ENCODE assay signal across 1 cellular context in the genomic region with DNA sequence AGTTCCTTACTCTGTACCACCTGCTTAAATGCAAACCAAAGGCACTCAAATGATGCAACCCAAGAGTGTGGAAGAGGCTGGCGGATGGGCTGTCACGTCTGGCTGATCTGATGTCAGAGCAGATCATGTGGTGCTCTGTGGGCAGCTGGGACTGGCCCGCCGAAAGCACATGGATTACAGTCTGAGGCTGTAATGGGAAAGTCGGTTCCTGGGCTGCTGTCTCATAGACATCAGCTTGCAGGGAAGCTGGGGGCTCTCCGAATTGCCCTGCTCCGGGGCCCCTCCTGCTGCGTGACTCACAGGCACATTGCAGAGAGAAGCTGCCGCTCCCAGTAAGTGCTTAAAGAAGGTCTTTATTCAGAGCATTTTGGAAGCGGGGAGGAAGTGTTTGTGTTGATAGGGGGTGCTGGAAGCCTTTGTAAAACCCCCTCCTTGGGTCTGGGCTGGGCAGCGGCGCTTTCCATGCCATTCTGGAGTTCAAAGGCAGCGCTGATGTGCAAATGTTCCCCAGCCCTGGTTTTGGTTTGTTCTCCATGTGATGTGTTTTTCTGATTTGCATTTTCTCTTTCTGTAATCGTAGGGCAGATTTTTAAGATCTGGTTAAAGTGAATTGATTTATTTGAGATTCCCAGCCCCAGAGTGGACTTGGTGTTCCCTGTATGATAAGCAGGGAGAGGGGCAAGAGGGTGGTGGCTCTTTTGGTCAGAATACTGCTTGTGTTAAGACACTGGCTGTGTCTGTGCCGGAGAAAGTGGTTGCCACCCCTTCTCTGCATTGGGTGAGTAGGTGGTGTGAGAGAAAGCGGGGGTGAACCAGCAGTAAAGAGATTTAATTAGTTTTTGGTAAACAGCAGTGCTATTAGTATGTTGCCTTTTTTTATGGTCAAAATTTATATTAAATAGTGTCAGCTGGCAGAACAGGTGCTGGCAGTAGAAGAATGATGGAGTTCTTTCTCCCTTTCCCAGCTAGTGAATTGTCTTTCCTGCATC.
TF ChIP-seq lines count a peak whose summit lies in the region.

No MANE protein-coding gene starts in this region.

TF ChIP-seq in HEK293, 187 proteins besides CTCF, POLR2A, EP300 and RAD21 (continued from another document and continues in another):
- TF ChIP-seq PRDM4 (tag by site-specific recombination; IDR thresholded peaks at IDR 0.05) (no peak), ZNF394 (tag by site-specific recombination; IDR thresholded peaks at IDR 0.05; ENCODE audit: borderline replicate concordance) (0 out of 2 replicates have a peak, but pooled peaks have one; percentile 71), ZNF2 (tag by site-specific recombination; IDR thresholded peaks at IDR 0.05) (0 out of 2 replicates have a peak, but pooled peaks have one; percentile 20), ZNF140 (tag by site-specific recombination; IDR thresholded peaks at IDR 0.05) (no peak), REST (tag by site-specific recombination; IDR thresholded peaks at IDR 0.05) (0 out of 2 replicates have a peak, but pooled peaks have one; percentile 11), SCRT2 (tag by site-specific recombination; IDR thresholded peaks at IDR 0.05) (no peak), ZNF423 (tag by site-specific recombination; IDR thresholded peaks at IDR 0.05) (no peak), ZNF248 (tag by site-specific recombination; IDR thresholded peaks at IDR 0.05) (no peak), ZNF223 (tag by site-specific recombination; IDR thresholded peaks at IDR 0.05) (no peak), HOXD13 (CRISPR knock-in tag; IDR thresholded peaks at IDR 0.05; ENCODE audit: borderline replicate concordance) (no peak), PRDM1 (tag by site-specific recombination; IDR thresholded peaks at IDR 0.05) (peak; percentile 85), ZSCAN23 (tag by site-specific recombination; IDR thresholded peaks at IDR 0.05) (no peak), ZNF560 (tag by site-specific recombination; IDR thresholded peaks at IDR 0.05; ENCODE audit: borderline replicate concordance) (no peak), ZNF157 (tag by site-specific recombination; IDR thresholded peaks at IDR 0.05) (no peak), ZBTB48 (tag by site-specific recombination; IDR thresholded peaks at IDR 0.05) (no peak), ZNF133 (tag by site-specific recombination; IDR thresholded peaks at IDR 0.05) (no peak), ZBTB1 (tag by site-specific recombination; IDR thresholded peaks at IDR 0.05) (no peak), ZNF391 (tag by site-specific recombination; IDR thresholded peaks at IDR 0.05; ENCODE audit: borderline replicate concordance, low read depth) (no peak), ZNF221 (tag by site-specific recombination; IDR thresholded peaks at IDR 0.05; ENCODE audit: borderline replicate concordance) (no peak), ZBTB7A (tag by site-specific recombination; IDR thresholded peaks at IDR 0.05; ENCODE audit: low read depth) (no peak), PRDM10 (tag by site-specific recombination; IDR thresholded peaks at IDR 0.05) (peak; percentile 91), ZNF600 (tag by site-specific recombination; IDR thresholded peaks at IDR 0.05) (peak; percentile 54; the same call in 1 of the 2 replicates), ZNF76 (tag by site-specific recombination; IDR thresholded peaks at IDR 0.05; ENCODE audit: borderline replicate concordance, low read depth) (0 out of 2 replicates have a peak, but pooled peaks have one; percentile 38), ZNF660 (tag by site-specific recombination; IDR thresholded peaks at IDR 0.05) (0 out of 2 replicates have a peak, but pooled peaks have one; percentile 45), ZBTB17 (tag by site-specific recombination; IDR thresholded peaks at IDR 0.05) (peak; percentile 97), SALL2 (tag by site-specific recombination; IDR thresholded peaks at IDR 0.05; ENCODE audit: borderline replicate concordance) (no peak), YY2 (tag by site-specific recombination; IDR thresholded peaks at IDR 0.05) (no peak), ZSCAN16 (tag by site-specific recombination; IDR thresholded peaks at IDR 0.05) (no peak), KLF1 (tag by site-specific recombination; IDR thresholded peaks at IDR 0.05) (no peak), ZNF549 (tag by site-specific recombination; IDR thresholded peaks at IDR 0.05) (no peak), IKZF3 (tag by site-specific recombination; IDR thresholded peaks at IDR 0.05) (0 out of 2 replicates have a peak, but pooled peaks have one; percentile 52)
- TF ChIP-seq, protein P1, sequence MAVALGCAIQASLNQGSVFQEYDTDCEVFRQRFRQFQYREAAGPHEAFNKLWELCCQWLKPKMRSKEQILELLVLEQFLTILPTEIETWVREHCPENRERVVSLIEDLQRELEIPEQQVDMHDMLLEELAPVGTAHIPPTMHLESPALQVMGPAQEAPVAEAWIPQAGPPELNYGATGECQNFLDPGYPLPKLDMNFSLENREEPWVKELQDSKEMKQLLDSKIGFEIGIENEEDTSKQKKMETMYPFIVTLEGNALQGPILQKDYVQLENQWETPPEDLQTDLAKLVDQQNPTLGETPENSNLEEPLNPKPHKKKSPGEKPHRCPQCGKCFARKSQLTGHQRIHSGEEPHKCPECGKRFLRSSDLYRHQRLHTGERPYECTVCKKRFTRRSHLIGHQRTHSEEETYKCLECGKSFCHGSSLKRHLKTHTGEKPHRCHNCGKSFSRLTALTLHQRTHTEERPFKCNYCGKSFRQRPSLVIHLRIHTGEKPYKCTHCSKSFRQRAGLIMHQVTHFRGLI (tag by site-specific recombination; IDR thresholded peaks at IDR 0.05) = no peak
- TF ChIP-seq, protein P2, sequence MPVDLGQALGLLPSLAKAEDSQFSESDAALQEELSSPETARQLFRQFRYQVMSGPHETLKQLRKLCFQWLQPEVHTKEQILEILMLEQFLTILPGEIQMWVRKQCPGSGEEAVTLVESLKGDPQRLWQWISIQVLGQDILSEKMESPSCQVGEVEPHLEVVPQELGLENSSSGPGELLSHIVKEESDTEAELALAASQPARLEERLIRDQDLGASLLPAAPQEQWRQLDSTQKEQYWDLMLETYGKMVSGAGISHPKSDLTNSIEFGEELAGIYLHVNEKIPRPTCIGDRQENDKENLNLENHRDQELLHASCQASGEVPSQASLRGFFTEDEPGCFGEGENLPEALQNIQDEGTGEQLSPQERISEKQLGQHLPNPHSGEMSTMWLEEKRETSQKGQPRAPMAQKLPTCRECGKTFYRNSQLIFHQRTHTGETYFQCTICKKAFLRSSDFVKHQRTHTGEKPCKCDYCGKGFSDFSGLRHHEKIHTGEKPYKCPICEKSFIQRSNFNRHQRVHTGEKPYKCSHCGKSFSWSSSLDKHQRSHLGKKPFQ (tag by site-specific recombination; IDR thresholded peaks at IDR 0.05) = no peak
- TF ChIP-seq, protein P3, sequence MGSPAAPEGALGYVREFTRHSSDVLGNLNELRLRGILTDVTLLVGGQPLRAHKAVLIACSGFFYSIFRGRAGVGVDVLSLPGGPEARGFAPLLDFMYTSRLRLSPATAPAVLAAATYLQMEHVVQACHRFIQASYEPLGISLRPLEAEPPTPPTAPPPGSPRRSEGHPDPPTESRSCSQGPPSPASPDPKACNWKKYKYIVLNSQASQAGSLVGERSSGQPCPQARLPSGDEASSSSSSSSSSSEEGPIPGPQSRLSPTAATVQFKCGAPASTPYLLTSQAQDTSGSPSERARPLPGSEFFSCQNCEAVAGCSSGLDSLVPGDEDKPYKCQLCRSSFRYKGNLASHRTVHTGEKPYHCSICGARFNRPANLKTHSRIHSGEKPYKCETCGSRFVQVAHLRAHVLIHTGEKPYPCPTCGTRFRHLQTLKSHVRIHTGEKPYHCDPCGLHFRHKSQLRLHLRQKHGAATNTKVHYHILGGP (tag by site-specific recombination; IDR thresholded peaks at IDR 0.05) = no peak
- TF ChIP-seq, protein P4, sequence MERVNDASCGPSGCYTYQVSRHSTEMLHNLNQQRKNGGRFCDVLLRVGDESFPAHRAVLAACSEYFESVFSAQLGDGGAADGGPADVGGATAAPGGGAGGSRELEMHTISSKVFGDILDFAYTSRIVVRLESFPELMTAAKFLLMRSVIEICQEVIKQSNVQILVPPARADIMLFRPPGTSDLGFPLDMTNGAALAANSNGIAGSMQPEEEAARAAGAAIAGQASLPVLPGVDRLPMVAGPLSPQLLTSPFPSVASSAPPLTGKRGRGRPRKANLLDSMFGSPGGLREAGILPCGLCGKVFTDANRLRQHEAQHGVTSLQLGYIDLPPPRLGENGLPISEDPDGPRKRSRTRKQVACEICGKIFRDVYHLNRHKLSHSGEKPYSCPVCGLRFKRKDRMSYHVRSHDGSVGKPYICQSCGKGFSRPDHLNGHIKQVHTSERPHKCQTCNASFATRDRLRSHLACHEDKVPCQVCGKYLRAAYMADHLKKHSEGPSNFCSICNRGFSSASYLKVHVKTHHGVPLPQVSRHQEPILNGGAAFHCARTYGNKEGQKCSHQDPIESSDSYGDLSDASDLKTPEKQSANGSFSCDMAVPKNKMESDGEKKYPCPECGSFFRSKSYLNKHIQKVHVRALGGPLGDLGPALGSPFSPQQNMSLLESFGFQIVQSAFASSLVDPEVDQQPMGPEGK (tag by site-specific recombination; IDR thresholded peaks at IDR 0.05) = peak; percentile 89
- TF ChIP-seq, protein P5, sequence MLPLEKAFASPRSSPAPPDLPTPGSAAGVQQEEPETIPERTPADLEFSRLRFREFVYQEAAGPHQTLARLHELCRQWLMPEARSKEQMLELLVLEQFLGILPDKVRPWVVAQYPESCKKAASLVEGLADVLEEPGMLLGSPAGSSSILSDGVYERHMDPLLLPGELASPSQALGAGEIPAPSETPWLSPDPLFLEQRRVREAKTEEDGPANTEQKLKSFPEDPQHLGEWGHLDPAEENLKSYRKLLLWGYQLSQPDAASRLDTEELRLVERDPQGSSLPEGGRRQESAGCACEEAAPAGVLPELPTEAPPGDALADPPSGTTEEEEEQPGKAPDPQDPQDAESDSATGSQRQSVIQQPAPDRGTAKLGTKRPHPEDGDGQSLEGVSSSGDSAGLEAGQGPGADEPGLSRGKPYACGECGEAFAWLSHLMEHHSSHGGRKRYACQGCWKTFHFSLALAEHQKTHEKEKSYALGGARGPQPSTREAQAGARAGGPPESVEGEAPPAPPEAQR (tag by site-specific recombination; IDR thresholded peaks at IDR 0.05) = no peak
